In the genomic region with DNA sequence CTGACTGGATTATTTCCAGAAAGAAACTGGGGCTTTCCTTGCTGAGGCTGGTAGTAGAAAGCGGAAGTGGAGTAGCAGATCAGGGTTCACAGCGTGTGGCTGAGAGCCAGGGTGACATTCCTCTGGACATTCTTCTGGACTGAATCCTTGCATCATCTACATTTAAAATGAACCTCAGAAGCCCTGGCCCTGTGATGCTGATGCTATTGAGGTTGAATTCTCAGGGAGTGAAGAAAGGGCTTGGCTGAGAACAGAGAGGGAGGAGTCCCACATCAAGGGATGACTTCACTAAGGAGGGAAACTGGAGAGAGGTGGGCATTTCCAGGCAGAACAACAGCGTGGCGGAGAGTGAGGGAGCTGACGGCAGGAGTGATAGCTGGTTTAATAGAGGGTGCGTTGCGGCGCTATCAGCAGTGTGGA, we compare ENCODE assay signal across 8 cellular contexts.
A peak's percentile ranks its signal among the peaks of the same experiment; 100 is the strongest.
DNase-seq lines count a peak whose midpoint lies in the region; ATAC-seq and TF ChIP-seq lines count a peak whose summit lies in the region.

No MANE protein-coding gene starts in this region.

- CTCF ChIA-PET in activated CD4-positive, alpha-beta memory T cell treated with anti-CD3 and anti-CD28 coated beads for 36 hours (lab: Charles Lee) = no interaction called here

- no peak overlapping the region for H3K27ac Mint-ChIP-seq in activated CD4-positive, alpha-beta memory T cell treated with anti-CD3 and anti-CD28 coated beads for 36 hours

- H3K27me3 ChIP-seq in iPS DF 6.9 (ENCODE audit: control insufficient read depth, insufficient read depth, low read length) (no peaks in the 10 kb centered on the region), testis (no peaks in the 10 kb centered on the region)

- H3K27me3 Mint-ChIP-seq in activated CD4-positive, alpha-beta memory T cell treated with anti-CD3 and anti-CD28 coated beads for 36 hours = no peaks in the 10 kb centered on the region

- no peak overlapping the region for H3K4me3 ChIP-seq in iPS DF 6.9 (ENCODE audit: low read length)
- H3K4me3 ChIP-seq in testis = no peak overlapping the region

- POLR2A ChIA-PET in activated CD4-positive, alpha-beta memory T cell treated with anti-CD3 and anti-CD28 coated beads for 36 hours (lab: Charles Lee) = no interaction called here

- DNase-seq in Daoy (ENCODE audit: low read depth) (peak; percentile 99), amniotic epithelial cell (ENCODE audit: low read depth) (peak; percentile 99), iPS DF 6.9 (ENCODE audit: low read depth, low spot score) (peak; percentile 18), testis (peak; percentile 64), NCI-H510A (lab: John Stamatoyannopoulos, UW) (no peak), NCI-H2196 treated with DMSO at 0.1 percent for 48 hours (lab: John Stamatoyannopoulos, UW; ENCODE audit: unreplicated experiment) (no peak)
- DNase-seq in activated CD4-positive, alpha-beta memory T cell treated with anti-CD3 and anti-CD28 coated beads for 36 hours = no peak

- H3K4me1 ChIP-seq in iPS DF 6.9 (ENCODE audit: control insufficient read depth, insufficient read depth, low read length) (peaks cover 4% of the 10 kb centered on the region; the same call in 1 of the 2 replicates), testis (peaks cover 3% of the 10 kb centered on the region)

- peaks cover 2% of the 10 kb centered on the region for H3K9me3 Mint-ChIP-seq in activated CD4-positive, alpha-beta memory T cell treated with anti-CD3 and anti-CD28 coated beads for 36 hours

- H3K27ac ChIP-seq in iPS DF 6.9 (ENCODE audit: low read length) (no peak overlapping the region), testis (peak overlapping the region in 1 of 2 donors; percentile 8)

- TF ChIP-seq POLR2A in testis (IDR thresholded peaks at IDR 0.05) = no peak

- WGBS in iPS DF 6.9 (ENCODE audit: insufficient coverage, insufficient read length) = no CpG with 5 or more reads among the region's 8 CpGs
- WGBS in testis, 2 donors = 21 to 38% methylated on average over 8 of the region's 8 CpGs

- H3K36me3 Mint-ChIP-seq in activated CD4-positive, alpha-beta memory T cell treated with anti-CD3 and anti-CD28 coated beads for 36 hours = no peaks in the 10 kb centered on the region

- no peaks in the 10 kb centered on the region for H3K9me3 ChIP-seq in iPS DF 6.9 (ENCODE audit: control insufficient read depth, insufficient read depth, low read length)
- no peaks in the 10 kb centered on the region for H3K9me3 ChIP-seq in testis

- H3K36me3 ChIP-seq in iPS DF 6.9 (ENCODE audit: control insufficient read depth, insufficient read depth, low read length) (no peaks in the 10 kb centered on the region), testis (ENCODE audit: low read depth, missing control alignments) (no peaks in the 10 kb centered on the region)

- ATAC-seq in HG03432 (IDR thresholded peaks at IDR 0.05; ENCODE audit: unreplicated experiment) = peak; percentile 72

- H3K4me3 Mint-ChIP-seq in activated CD4-positive, alpha-beta memory T cell treated with anti-CD3 and anti-CD28 coated beads for 36 hours = no peak overlapping the region

- TF ChIP-seq CTCF in testis (IDR thresholded peaks at IDR 0.05) = no peak

- no peaks in the 10 kb centered on the region for H3K4me1 Mint-ChIP-seq in activated CD4-positive, alpha-beta memory T cell treated with anti-CD3 and anti-CD28 coated beads for 36 hours (ENCODE audit: low read depth)

- intact Hi-C loops in testis (cut with DNase I; ENCODE audit: low total_unique reads) = no loop called here
- intact Hi-C loops in activated CD4-positive, alpha-beta memory T cell treated with anti-CD3 and anti-CD28 coated beads for 36 hours (cut with micrococcal nuclease) = no loop called here

Comparison
In these comparisons a context has a peak if more than half of its experiments do, and no peak if none do; other contexts are left out.
1. DNase-seq: peak in Daoy (single experiment), amniotic epithelial cell (single experiment), iPS DF 6.9 (single experiment) and testis (single experiment); none in NCI-H510A (single experiment), activated CD4-positive, alpha-beta memory T cell treated with anti-CD3 and anti-CD28 coated beads for 36 hours (single experiment) and NCI-H2196 treated with DMSO at 0.1 percent for 48 hours (single experiment).